ENCODE assay signal across 8 cellular contexts in the genomic region with DNA sequence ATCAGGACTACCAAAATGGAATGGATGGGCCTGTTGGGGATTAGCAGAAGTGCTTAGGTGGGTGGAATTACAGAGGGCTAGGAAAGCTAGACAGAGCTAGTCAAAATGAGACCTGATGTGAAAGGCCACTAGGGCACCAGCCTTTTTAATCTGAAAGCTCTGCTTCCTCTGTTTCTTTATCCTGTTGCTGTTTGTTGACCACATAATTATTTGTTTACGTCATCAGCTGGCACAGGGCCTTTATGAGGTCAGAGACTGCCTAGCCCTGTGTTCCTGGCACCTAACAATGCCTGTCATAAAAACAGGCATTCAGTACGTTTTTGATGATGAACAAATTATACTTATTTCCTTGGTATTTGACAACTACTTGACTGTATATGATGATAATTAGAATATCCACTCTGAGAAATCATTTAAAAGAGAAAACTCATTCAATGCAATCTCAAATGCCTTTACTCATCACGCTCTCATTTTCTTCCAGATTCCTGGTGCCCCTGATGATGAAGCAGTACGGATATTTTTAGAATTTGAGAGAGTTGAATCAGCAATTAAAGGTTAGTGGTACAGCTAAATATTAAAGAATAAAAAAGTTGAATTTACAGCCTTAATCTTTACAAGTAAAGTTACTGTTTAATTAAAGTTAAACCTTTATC. TPM values are rescaled to one million over a fixed set of nuclear protein-coding genes. Genes with fewer than 3 reads are reported as not detected.
DNase-seq lines count a peak whose midpoint lies in the region; ATAC-seq, FAIRE-seq and TF ChIP-seq lines count a peak whose summit lies in the region.

No MANE protein-coding gene starts in this region.

- H2AFZ ChIP-seq in endothelial cell of umbilical vein (ENCODE audit: low read depth, low read length) = no peak overlapping the region

- H3K4me3 ChIP-seq in endothelial cell of umbilical vein (replicated peaks in 1 of 3; ENCODE audit: insufficient read depth in 1 of 3, low read depth in 1 of 3, low read length in 3 of 3) (no peak overlapping the region), psoas muscle (no peak overlapping the region)

- ATAC-seq in psoas muscle = peak; percentile 36 to 59 (median 46)

- peak; percentile 66 for FAIRE-seq in endothelial cell of umbilical vein (lab: Jason Lieb, UNC)

- H3K27ac ChIP-seq in RWPE1 (no peak overlapping the region), endothelial cell of umbilical vein (ENCODE audit: insufficient read depth, low read depth, low read length) (peak overlapping the region; percentile 74), psoas muscle (peak overlapping the region; percentile 58)

- WGBS in psoas muscle, 3 donors = 31 to 45% (median 33%) methylated on average over 4 of the region's 4 CpGs

- H3K4me2 ChIP-seq in endothelial cell of umbilical vein (ENCODE audit: insufficient read depth, low read length) = peak overlapping the region; percentile 28

- dilution Hi-C loops in endothelial cell of umbilical vein (cut with MboI; ENCODE audit: extremely low pct_ligation_motif_present, low sequenced_read_pairs) = no loop called here

- peak; percentile 34 for DNase-seq in G401 (ENCODE audit: low spot score)
- DNase-seq in RWPE1 (ENCODE audit: low spot score) = peak; percentile 30
- peak; percentile 60 for DNase-seq in endothelial cell of umbilical vein (ENCODE audit: low read depth, low spot score)
- DNase-seq in psoas muscle = peak in 1 of 2 donors; percentile 54
- DNase-seq in stimulated activated CD8-positive, alpha-beta memory T cell treated with anti-CD3 and anti-CD28 coated beads, Interleukin-4, amount 100 ng/mL, for 48 hours = no peak
- no peak for DNase-seq in NCI-H128 (lab: John Stamatoyannopoulos, UW; ENCODE audit: unreplicated experiment)
- no peak for DNase-seq in NCI-H1694 treated with DMSO at 0.1 percent for 48 hours (lab: John Stamatoyannopoulos, UW)
- no peak for DNase-seq in GOT3 (lab: John Stamatoyannopoulos, UW)

- intact Hi-C loops in endothelial cell of umbilical vein (cut with micrococcal nuclease) (loop anchor here (1.0 kb wide), 2 partner anchors 36 to 86 kb away; no protein-coding TSS in a partner anchor), psoas muscle (cut with DNase I) (loop anchor here (5.0 kb wide), 2 partner anchors 32 to 102 kb away; no protein-coding TSS in a partner anchor)

- H3K79me2 ChIP-seq in endothelial cell of umbilical vein (ENCODE audit: control insufficient read depth, insufficient read depth, low read length) = peaks cover 15% of the 10 kb centered on the region

- peaks cover 13% of the 10 kb centered on the region for H3K4me1 ChIP-seq in endothelial cell of umbilical vein (ENCODE audit: control insufficient read depth, extremely low read depth, insufficient read depth, low read length)
- peaks cover 41% of the 10 kb centered on the region for H3K4me1 ChIP-seq in psoas muscle

- no peak for TF ChIP-seq CTCF in RWPE1 (conservative IDR thresholded peaks at IDR 0.05; ENCODE audit: low read depth)
- TF ChIP-seq CTCF in endothelial cell of umbilical vein (IDR thresholded peaks at IDR 0.05; ENCODE audit: extremely low read depth in 1 of 2, insufficient read depth in 1 of 2, low read depth in 1 of 2, low read length in 2 of 2) = no peak
- TF ChIP-seq CTCF in psoas muscle (IDR thresholded peaks at IDR 0.05) = no peak

- H4K20me1 ChIP-seq in endothelial cell of umbilical vein (replicated peaks; ENCODE audit: control insufficient read depth, extremely low read depth, insufficient read depth, low read length) = no peaks in the 10 kb centered on the region

- in situ Hi-C loops in G401 (cut with HindIII; ENCODE audit: low sequenced_read_pairs) = no loop called here

- BruUV-seq in endothelial cell of umbilical vein (replicated peaks; lab: Mats Ljungman, UMichigan) = no TSS peak

- CTCF ChIA-PET in RWPE1 (lab: Yijun Ruan, JAX) (no interaction called here), endothelial cell of umbilical vein (lab: Charles Lee) (interaction anchor here (0.7 to 1.3 kb wide), 9 partner anchors 10 to 287 kb away, joined by 3 to 19 read pairs (median 4); a partner anchor contains a TSS)

- POLR2A ChIA-PET in RWPE1 (lab: Yijun Ruan, JAX; ENCODE audit: low non-redundant PET) = no interaction called here
- POLR2A ChIA-PET in endothelial cell of umbilical vein (lab: Charles Lee) = interaction anchor here (0.8 to 1.4 kb wide), 2 partner anchors 88 to 287 kb away, joined by 3 read pairs; a partner anchor contains a TSS

- no peaks in the 10 kb centered on the region for H3K9me1 ChIP-seq in endothelial cell of umbilical vein (replicated peaks; ENCODE audit: control insufficient read depth, extremely low read depth, insufficient read depth, low read length)

- H3K36me3 ChIP-seq in endothelial cell of umbilical vein (ENCODE audit: control insufficient read depth in 2 of 2, extremely low read depth in 1 of 2, insufficient read depth in 2 of 2, low read length in 2 of 2) (peaks cover 27 to 37% of the 10 kb centered on the region in 2 experiments), psoas muscle (ENCODE audit: insufficient read depth in 1 of 2, low read depth in 1 of 2) (peaks cover 15 to 71% of the 10 kb centered on the region in 2 donors)

- H3K9me3 ChIP-seq in endothelial cell of umbilical vein (replicated peaks; ENCODE audit: control insufficient read depth, insufficient read depth, low read length) = no peaks in the 10 kb centered on the region
- no peaks in the 10 kb centered on the region for H3K9me3 ChIP-seq in psoas muscle

- H3K9ac ChIP-seq in endothelial cell of umbilical vein (replicated peaks; ENCODE audit: extremely low read depth, insufficient read depth, low read length) = peak overlapping the region; percentile 45

- TF ChIP-seq POLR2A in endothelial cell of umbilical vein (IDR thresholded peaks at IDR 0.05; ENCODE audit: low read depth, low read length) = no peak

- H3K27me3 ChIP-seq in endothelial cell of umbilical vein (ENCODE audit: control insufficient read depth in 2 of 2, insufficient read depth in 2 of 2, low read length in 2 of 2) (no peaks in the 10 kb centered on the region), psoas muscle (ENCODE audit: insufficient read depth in 3 of 3, low read length in 2 of 3) (no peaks in the 10 kb centered on the region)

TF ChIP-seq in endothelial cell of umbilical vein, 7 proteins besides CTCF, POLR2A, EP300 and RAD21:
- peak; percentile 41 for TF ChIP-seq JUN (IDR thresholded peaks at IDR 0.05; ENCODE audit: borderline replicate concordance, insufficient read depth, insufficient read length, low read depth)
- TF ChIP-seq MYC (IDR thresholded peaks at IDR 0.05; ENCODE audit: low read depth, low read length) = no peak

RNA-seq across cellular contexts. Expression of a gene that starts 26.1 kb away (rescaled TPM):
- total RNA-seq in G401 (2014; rRNA removed; shearing (Covaris generic)) = 28.6 and 41.9 TPM in 2 replicates
- total RNA-seq in endothelial cell of umbilical vein = 148 TPM in 2 replicates
- 15.5 and 23.1 TPM in 2 replicates for polyA plus RNA-seq in endothelial cell of umbilical vein
- polyA plus RNA-seq in endothelial cell of umbilical vein (2011; cell fraction: cytosol; rRNA removed) = 34.7 and 34.9 TPM in 2 replicates
- 158 and 189 TPM in 2 replicates for polyA plus RNA-seq in endothelial cell of umbilical vein (2011; cell fraction: nucleus; rRNA removed)
- 108 and 132 TPM in 2 replicates for polyA plus RNA-seq in endothelial cell of umbilical vein (2012)
- 31.4 and 34.9 TPM in 2 replicates for polyA minus RNA-seq in endothelial cell of umbilical vein
- 12.5 TPM for polyA minus RNA-seq in endothelial cell of umbilical vein (2011; cell fraction: cytosol; rRNA and poly(A)+ RNA removed)
- polyA minus RNA-seq in endothelial cell of umbilical vein (2011; cell fraction: nucleus; rRNA and poly(A)+ RNA removed) = 47.2 and 63.4 TPM in 2 replicates
- total RNA-seq in psoas muscle = 100 to 1,000 TPM in 1 of 4 donors, 10 to 100 TPM in 3; 74.4 to 104 (median 86.5) TPM
- 100 to 1,000 TPM in 2 of 3 donors, 10 to 100 TPM in 1; 76.0 to 157 (median 110) TPM for polyA plus RNA-seq in psoas muscle

RNA-seq across cellular contexts. Expression of a gene that starts 52.7 kb away (rescaled TPM):
- not detected in 2 replicates for total RNA-seq in G401 (2014; rRNA removed; shearing (Covaris generic))
- not detected in 2 replicates for total RNA-seq in endothelial cell of umbilical vein
- polyA plus RNA-seq in endothelial cell of umbilical vein = not detected in 2 replicates
- polyA plus RNA-seq in endothelial cell of umbilical vein (2011; cell fraction: cytosol; rRNA removed) = not detected in 2 replicates
- not detected in 2 replicates for polyA plus RNA-seq in endothelial cell of umbilical vein (2011; cell fraction: nucleus; rRNA removed)
- polyA plus RNA-seq in endothelial cell of umbilical vein (2012) = not detected in 2 replicates
- not detected in 2 replicates for polyA minus RNA-seq in endothelial cell of umbilical vein
- polyA minus RNA-seq in endothelial cell of umbilical vein (2011; cell fraction: cytosol; rRNA and poly(A)+ RNA removed) = not detected
- not detected in 2 replicates for polyA minus RNA-seq in endothelial cell of umbilical vein (2011; cell fraction: nucleus; rRNA and poly(A)+ RNA removed)
- total RNA-seq in psoas muscle = 1 to 10 TPM in 1 of 4 donors, under 1 TPM in 3; 0.13 to 1.8 (median 0.73) TPM
- under 1 TPM; 0.08 to 0.20 (median 0.12) TPM for polyA plus RNA-seq in psoas muscle

Comparison
In these comparisons a context has a peak if more than half of its experiments do, and no peak if none do; other contexts are left out.
1. DNase-seq: peak in G401 (single experiment), RWPE1 (single experiment) and endothelial cell of umbilical vein (single experiment); none in stimulated activated CD8-positive, alpha-beta memory T cell treated with anti-CD3 and anti-CD28 coated beads, Interleukin-4, amount 100 ng/mL, for 48 hours (single experiment), NCI-H128 (single experiment), NCI-H1694 treated with DMSO at 0.1 percent for 48 hours (single experiment) and GOT3 (single experiment).